11 cellular contexts compared by ENCODE assay signal in genomic region chr11:75850787-75851186, GRCh38. TPM values are rescaled to one million over a fixed set of nuclear protein-coding genes. Genes with fewer than 3 reads are reported as not detected.
A peak's percentile ranks its signal among the peaks of the same experiment; 100 is the strongest.
DNase-seq lines count a peak whose midpoint lies in the region; ATAC-seq and TF ChIP-seq lines count a peak whose summit lies in the region.
"Had no signal": no experiment of that assay in that cellular context is flagged by ENCODE, and none has a peak within 500 bp of the region (broad histone marks: within the 10 kb centered on the region; RNA-seq: fewer than 3 reads in every experiment).

No MANE protein-coding gene starts in this region.

- peaks cover 6% of the 10 kb centered on the region for H3K36me3 Mint-ChIP-seq in WTC11

- WGBS in lung, 2 donors: 12 to 14% methylated on average over 3 of the region's 3 CpGs

- no peaks in the 10 kb centered on the region for H3K9me3 ChIP-seq in cardiac muscle cell (ENCODE audit: low read depth)
- no peaks in the 10 kb centered on the region for H3K9me3 ChIP-seq in breast epithelium
- no peaks in the 10 kb centered on the region for H3K9me3 ChIP-seq in lung (ENCODE audit: control insufficient read depth in 2 of 2, insufficient read depth in 1 of 2, low read length in 1 of 2)
- no peaks in the 10 kb centered on the region for H3K9me3 ChIP-seq in vagina

- peak; percentile 12 to 52 for DNase-seq in cardiac muscle cell (ENCODE audit: low read depth in 1 of 2, low spot score in 1 of 2)
- DNase-seq in Right ventricle myocardium inferior (ENCODE audit: missing footprints): no peak
- DNase-seq in breast epithelium (ENCODE audit: low spot score in 2 of 2): no peak
- DNase-seq in lung (ENCODE audit: low spot score): no peak
- DNase-seq in vagina (ENCODE audit: extremely low spot score in 2 of 2): no peak
- no peak for DNase-seq in NCI-H1092 (lab: John Stamatoyannopoulos, UW)
- no peak for DNase-seq in WTC11 (ENCODE audit: low spot score)
- no peak for DNase-seq in OCI-M2 (lab: John Stamatoyannopoulos, UW; ENCODE audit: unreplicated experiment)
- DNase-seq: activated T-cell treated with anti-CD3 and anti-CD28 coated beads, Interleukin-2, amount 50 U/mL, for 24 hours; NCI-H1048; nephron progenitor cell had no signal

- H3K27ac ChIP-seq in cardiac muscle cell (peak overlapping the region; percentile 82), breast epithelium (peak overlapping the region; percentile 54 to 59), lung (ENCODE audit: low read depth in 1 of 2, low read length in 1 of 2) (peak overlapping the region; percentile 41 to 63), vagina (peak overlapping the region; percentile 67)

- H3K27me3 ChIP-seq in cardiac muscle cell (no peaks in the 10 kb centered on the region), breast epithelium (no peaks in the 10 kb centered on the region), lung (ENCODE audit: control insufficient read depth, insufficient read depth) (no peaks in the 10 kb centered on the region), vagina (no peaks in the 10 kb centered on the region)

- H3K4me3 ChIP-seq in cardiac muscle cell: no peak overlapping the region
- H3K4me3 ChIP-seq in breast epithelium: peak overlapping the region in 1 of 3 donors; percentile 0
- H3K4me3 ChIP-seq in lung: no peak overlapping the region
- H3K4me3 ChIP-seq in vagina: no peak overlapping the region

- peaks cover 19% of the 10 kb centered on the region for H3K4me1 ChIP-seq in cardiac muscle cell (ENCODE audit: low read depth)
- H3K4me1 ChIP-seq in breast epithelium: peaks cover 0 to 9% of the 10 kb centered on the region in 2 donors
- peaks cover 3 to 20% of the 10 kb centered on the region in 2 donors for H3K4me1 ChIP-seq in lung (ENCODE audit: control insufficient read depth in 2 of 2, insufficient read depth in 2 of 2, low read length in 2 of 2)
- peaks cover 31% of the 10 kb centered on the region for H3K4me1 ChIP-seq in vagina

- intact Hi-C loops in Right ventricle myocardium inferior (cut with DNase I): no loop called here
- intact Hi-C loops in breast epithelium (cut with DNase I; ENCODE audit: low total_unique reads): no loop called here
- intact Hi-C loops in vagina (cut with DNase I): no loop called here

- no peak overlapping the region for H3K27ac Mint-ChIP-seq in WTC11

- peaks cover 8% of the 10 kb centered on the region for H3K9me3 Mint-ChIP-seq in WTC11
- H3K9me3 Mint-ChIP-seq: activated T-cell treated with anti-CD3 and anti-CD28 coated beads, Interleukin-2, amount 50 U/mL, for 24 hours had no signal

- POLR2A ChIA-PET in WTC11 (lab: Charles Lee): no interaction called here

- CTCF ChIA-PET in WTC11 (lab: Charles Lee): interaction anchor here (1.5 kb wide), 1 partner anchor 17 kb away, joined by 4 read pairs; no protein-coding TSS in a partner anchor

- no peak for ATAC-seq in Right ventricle myocardium inferior
- no peak for ATAC-seq in lung (ENCODE audit: insufficient read depth, low FRiP score)
- no peak for ATAC-seq in WTC11

- no peak overlapping the region for H3K4me3 Mint-ChIP-seq in WTC11
- H3K4me3 Mint-ChIP-seq: activated T-cell treated with anti-CD3 and anti-CD28 coated beads, Interleukin-2, amount 50 U/mL, for 24 hours; nephron progenitor cell had no signal

- TF ChIP-seq CTCF in cardiac muscle cell (IDR thresholded peaks at IDR 0.05; ENCODE audit: low read depth, low read length) (no peak), breast epithelium (IDR thresholded peaks at IDR 0.05) (no peak), lung (IDR thresholded peaks at IDR 0.05; ENCODE audit: control extremely low read depth, extremely low read depth) (no peak), vagina (IDR thresholded peaks at IDR 0.05) (no peak), WTC11 (IDR thresholded peaks at IDR 0.05) (no peak)

- H3K27me3 Mint-ChIP-seq in WTC11 (ENCODE audit: low read depth): no peaks in the 10 kb centered on the region
- H3K27me3 Mint-ChIP-seq: activated T-cell treated with anti-CD3 and anti-CD28 coated beads, Interleukin-2, amount 50 U/mL, for 24 hours had no signal

- TF ChIP-seq POLR2A in breast epithelium (IDR thresholded peaks at IDR 0.05) (no peak), vagina (IDR thresholded peaks at IDR 0.05) (no peak)

- H3K36me3 ChIP-seq in cardiac muscle cell: no peaks in the 10 kb centered on the region
- no peaks in the 10 kb centered on the region for H3K36me3 ChIP-seq in breast epithelium
- H3K36me3 ChIP-seq in lung (ENCODE audit: control insufficient read depth in 2 of 2, insufficient read depth in 2 of 2, low read length in 2 of 2): peaks cover 0 to 3% of the 10 kb centered on the region in 2 donors
- H3K36me3 ChIP-seq in vagina: no peaks in the 10 kb centered on the region

- H3K4me1 Mint-ChIP-seq in WTC11: peaks cover 3% of the 10 kb centered on the region
- H3K4me1 Mint-ChIP-seq: nephron progenitor cell had no signal

TF ChIP-seq in WTC11, 78 proteins besides CTCF, POLR2A, EP300 and RAD21 (continues in another document):
- TF ChIP-seq, protein P1, sequence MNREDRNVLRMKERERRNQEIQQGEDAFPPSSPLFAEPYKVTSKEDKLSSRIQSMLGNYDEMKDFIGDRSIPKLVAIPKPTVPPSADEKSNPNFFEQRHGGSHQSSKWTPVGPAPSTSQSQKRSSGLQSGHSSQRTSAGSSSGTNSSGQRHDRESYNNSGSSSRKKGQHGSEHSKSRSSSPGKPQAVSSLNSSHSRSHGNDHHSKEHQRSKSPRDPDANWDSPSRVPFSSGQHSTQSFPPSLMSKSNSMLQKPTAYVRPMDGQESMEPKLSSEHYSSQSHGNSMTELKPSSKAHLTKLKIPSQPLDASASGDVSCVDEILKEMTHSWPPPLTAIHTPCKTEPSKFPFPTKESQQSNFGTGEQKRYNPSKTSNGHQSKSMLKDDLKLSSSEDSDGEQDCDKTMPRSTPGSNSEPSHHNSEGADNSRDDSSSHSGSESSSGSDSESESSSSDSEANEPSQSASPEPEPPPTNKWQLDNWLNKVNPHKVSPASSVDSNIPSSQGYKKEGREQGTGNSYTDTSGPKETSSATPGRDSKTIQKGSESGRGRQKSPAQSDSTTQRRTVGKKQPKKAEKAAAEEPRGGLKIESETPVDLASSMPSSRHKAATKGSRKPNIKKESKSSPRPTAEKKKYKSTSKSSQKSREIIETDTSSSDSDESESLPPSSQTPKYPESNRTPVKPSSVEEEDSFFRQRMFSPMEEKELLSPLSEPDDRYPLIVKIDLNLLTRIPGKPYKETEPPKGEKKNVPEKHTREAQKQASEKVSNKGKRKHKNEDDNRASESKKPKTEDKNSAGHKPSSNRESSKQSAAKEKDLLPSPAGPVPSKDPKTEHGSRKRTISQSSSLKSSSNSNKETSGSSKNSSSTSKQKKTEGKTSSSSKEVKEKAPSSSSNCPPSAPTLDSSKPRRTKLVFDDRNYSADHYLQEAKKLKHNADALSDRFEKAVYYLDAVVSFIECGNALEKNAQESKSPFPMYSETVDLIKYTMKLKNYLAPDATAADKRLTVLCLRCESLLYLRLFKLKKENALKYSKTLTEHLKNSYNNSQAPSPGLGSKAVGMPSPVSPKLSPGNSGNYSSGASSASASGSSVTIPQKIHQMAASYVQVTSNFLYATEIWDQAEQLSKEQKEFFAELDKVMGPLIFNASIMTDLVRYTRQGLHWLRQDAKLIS (CRISPR knock-in tag; IDR thresholded peaks at IDR 0.05; ENCODE audit: borderline replicate concordance): no peak
- TF ChIP-seq PRDM15 (CRISPR knock-in tag; IDR thresholded peaks at IDR 0.05) (no peak), MYBL2 (CRISPR knock-in tag; IDR thresholded peaks at IDR 0.05) (no peak), ETV6 (CRISPR knock-in tag; IDR thresholded peaks at IDR 0.05) (no peak)
- TF ChIP-seq, protein P2, sequence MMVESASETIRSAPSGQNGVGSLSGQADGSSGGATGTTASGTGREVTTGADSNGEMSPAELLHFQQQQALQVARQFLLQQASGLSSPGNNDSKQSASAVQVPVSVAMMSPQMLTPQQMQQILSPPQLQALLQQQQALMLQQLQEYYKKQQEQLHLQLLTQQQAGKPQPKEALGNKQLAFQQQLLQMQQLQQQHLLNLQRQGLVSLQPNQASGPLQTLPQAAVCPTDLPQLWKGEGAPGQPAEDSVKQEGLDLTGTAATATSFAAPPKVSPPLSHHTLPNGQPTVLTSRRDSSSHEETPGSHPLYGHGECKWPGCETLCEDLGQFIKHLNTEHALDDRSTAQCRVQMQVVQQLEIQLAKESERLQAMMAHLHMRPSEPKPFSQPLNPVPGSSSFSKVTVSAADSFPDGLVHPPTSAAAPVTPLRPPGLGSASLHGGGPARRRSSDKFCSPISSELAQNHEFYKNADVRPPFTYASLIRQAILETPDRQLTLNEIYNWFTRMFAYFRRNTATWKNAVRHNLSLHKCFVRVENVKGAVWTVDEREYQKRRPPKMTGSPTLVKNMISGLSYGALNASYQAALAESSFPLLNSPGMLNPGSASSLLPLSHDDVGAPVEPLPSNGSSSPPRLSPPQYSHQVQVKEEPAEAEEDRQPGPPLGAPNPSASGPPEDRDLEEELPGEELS (CRISPR knock-in tag; IDR thresholded peaks at IDR 0.05): no peak

RNA-seq across cellular contexts. Expression of gene UVRAG, which starts 35.8 kb away (rescaled TPM):
- total RNA-seq in cardiac muscle cell (22.4 and 34.0 TPM in 2 replicates), Right ventricle myocardium inferior (15.1 TPM), breast epithelium (10 to 100 TPM; 43.3 to 73.0 (median 48.9) TPM), lung (10 to 100 TPM; 23.4 to 53.2 TPM), vagina (14.7 TPM), WTC11 (2021) (10.9 to 14.5 TPM (median 12.3 TPM) in 3 replicates)
- polyA plus RNA-seq in cardiac muscle cell (21.6 and 33.3 TPM in 2 replicates), lung (10 to 100 TPM in 1 of 2 donors, 1 to 10 TPM in 1; 8.7 to 13.2 TPM)

Comparison
In these comparisons a context has a peak if more than half of its experiments do, and no peak if none do; other contexts are left out.
1. DNase-seq: peak in cardiac muscle cell (2 of 2); none in Right ventricle myocardium inferior (single experiment), breast epithelium (0 of 2), lung (single experiment), vagina (0 of 2), NCI-H1092 (single experiment), WTC11 (single experiment) and OCI-M2 (single experiment).
2. Peak in every context shown above with its lines, with median percentiles within 50 percentile points of each other: H3K27ac ChIP-seq.